Comparison of ENCODE assay signal across 8 cellular contexts in genomic region chr11:65859812-65860277, GRCh38. TPM values are rescaled to one million over a fixed set of nuclear protein-coding genes. Genes with fewer than 3 reads are reported as not detected.
DNase-seq lines count a peak whose midpoint lies in the region; ATAC-seq and TF ChIP-seq lines count a peak whose summit lies in the region.

No MANE protein-coding gene starts in this region.

- peak overlapping the region; percentile 91 for H3K4me3 Mint-ChIP-seq in activated CD4-positive, alpha-beta T cell treated with anti-CD3 and anti-CD28 coated beads for 36 hours

- CTCF ChIA-PET in activated CD4-positive, alpha-beta T cell treated with anti-CD3 and anti-CD28 coated beads for 36 hours (lab: Charles Lee) = interaction anchor here (0.6 to 6.6 kb wide), 42 partner anchors 8 to 522 kb away, joined by 3 to 210 read pairs (median 4); partner anchors contain the start of genes BANF1, BRMS1, CCDC85B and CTSW

- no peak for TF ChIP-seq EP300 in sigmoid colon (IDR thresholded peaks at IDR 0.05)

- peak; percentile 4 for ATAC-seq in activated CD4-positive, alpha-beta T cell treated with anti-CD3 and anti-CD28 coated beads for 36 hours
- no peak for ATAC-seq in HG03280 (IDR thresholded peaks at IDR 0.05; ENCODE audit: unreplicated experiment)
- no peak for ATAC-seq in GM21825 (IDR thresholded peaks at IDR 0.05; ENCODE audit: unreplicated experiment)
- no peak for ATAC-seq in HG02852 (IDR thresholded peaks at IDR 0.05; ENCODE audit: unreplicated experiment)

- H2AFZ ChIP-seq in fibroblast of lung (ENCODE audit: low read length) = no peak overlapping the region

- H3K4me2 ChIP-seq in fibroblast of lung (ENCODE audit: extremely low read depth, insufficient read depth, low read length) = peak overlapping the region; percentile 73

- H3K27me3 ChIP-seq in fibroblast of lung (ENCODE audit: control insufficient read depth, insufficient read depth, low read length) (no peaks in the 10 kb centered on the region), sigmoid colon (no peaks in the 10 kb centered on the region)

- H3K4me1 Mint-ChIP-seq in activated CD4-positive, alpha-beta T cell treated with anti-CD3 and anti-CD28 coated beads for 36 hours = peaks cover 36% of the 10 kb centered on the region

- H3K4me1 ChIP-seq in fibroblast of lung (ENCODE audit: control insufficient read depth, extremely low read depth, insufficient read depth, low read length) (peaks cover 28% of the 10 kb centered on the region), sigmoid colon (peaks cover 0 to 60% (median 46%) of the 10 kb centered on the region in 4 donors)

- no peak for TF ChIP-seq POLR2A in sigmoid colon (IDR thresholded peaks at IDR 0.05)

- H3K36me3 Mint-ChIP-seq in activated CD4-positive, alpha-beta T cell treated with anti-CD3 and anti-CD28 coated beads for 36 hours (ENCODE audit: low read depth) = peaks cover 45% of the 10 kb centered on the region

- H3K27ac ChIP-seq in fibroblast of lung (ENCODE audit: insufficient read depth, low read length) (peak overlapping the region; percentile 98), sigmoid colon (peak overlapping the region; percentile 89 to 99 (median 95))

- H3K36me3 ChIP-seq in fibroblast of lung (ENCODE audit: control insufficient read depth, insufficient read depth, low read length) (peaks cover 44% of the 10 kb centered on the region), sigmoid colon (peaks cover 23 to 47% (median 44%) of the 10 kb centered on the region in 4 donors)

- no peaks in the 10 kb centered on the region for H3K9me3 Mint-ChIP-seq in activated CD4-positive, alpha-beta T cell treated with anti-CD3 and anti-CD28 coated beads for 36 hours (ENCODE audit: low read depth)

- peak overlapping the region; percentile 99 for H3K27ac Mint-ChIP-seq in activated CD4-positive, alpha-beta T cell treated with anti-CD3 and anti-CD28 coated beads for 36 hours

- DNase-seq in activated CD4-positive, alpha-beta T cell treated with anti-CD3 and anti-CD28 coated beads for 36 hours = no peak
- DNase-seq in activated CD4-positive, alpha-beta T cell treated with anti-CD3 and anti-CD28 coated beads for 1 hour = no peak
- DNase-seq in SW480 (ENCODE audit: low spot score) (peak; percentile 49), fibroblast of lung (ENCODE audit: low read depth in 2 of 2) (no peak), sigmoid colon (no peak)

- H3K9ac ChIP-seq in fibroblast of lung (ENCODE audit: insufficient read depth, low read length) = peak overlapping the region; percentile 94

- intact Hi-C loops in activated CD4-positive, alpha-beta T cell treated with anti-CD3 and anti-CD28 coated beads for 36 hours (cut with DNase I, micrococcal nuclease) = loop anchor here (1.0 to 5.0 kb wide), 22 partner anchors 13 to 1619 kb away; partner anchors contain the start of genes BANF1 (in 2 of the 2), EIF1AD (in 2 of the 2), FIBP (in 2 of the 2) and ZNRD2 (in 2 of the 2)
- intact Hi-C loops in sigmoid colon (cut with DNase I) = loop anchor here (5.0 kb wide), 2 partner anchors 57 to 288 kb away; partner anchors contain the start of genes C11orf68, DRAP1, FAM89B and ZNRD2

- H3K9me3 ChIP-seq in fibroblast of lung (ENCODE audit: control insufficient read depth, insufficient read depth, low read depth, low read length) = no peaks in the 10 kb centered on the region
- no peaks in the 10 kb centered on the region for H3K9me3 ChIP-seq in sigmoid colon

- peaks cover 6% of the 10 kb centered on the region for H4K20me1 ChIP-seq in fibroblast of lung (ENCODE audit: control insufficient read depth, extremely low read depth, insufficient read depth, low read length)

- peaks cover 63% of the 10 kb centered on the region for H3K79me2 ChIP-seq in fibroblast of lung (ENCODE audit: control insufficient read depth, insufficient read depth, low read length)

- peak overlapping the region; percentile 90 to 99 (median 96) for H3K4me3 ChIP-seq in fibroblast of lung (replicated peaks in 1 of 4; ENCODE audit: control extremely low read depth in 1 of 4, insufficient read depth in 1 of 4, low read depth in 3 of 4, low read length in 4 of 4)
- H3K4me3 ChIP-seq in sigmoid colon = peak overlapping the region; percentile 79 to 98 (median 90)

- 2 to 10% methylated on average over 16 of the region's 16 CpGs for WGBS in sigmoid colon, 2 donors

- no peaks in the 10 kb centered on the region for H3K27me3 Mint-ChIP-seq in activated CD4-positive, alpha-beta T cell treated with anti-CD3 and anti-CD28 coated beads for 36 hours

- no peak for TF ChIP-seq CTCF in fibroblast of lung (conservative IDR thresholded peaks at IDR 0.05 in 1 of 2, IDR thresholded peaks at IDR 0.05 in 1 of 2; ENCODE audit: low read depth in 1 of 2, low read length in 2 of 2)
- no peak for TF ChIP-seq CTCF in sigmoid colon (IDR thresholded peaks at IDR 0.05)

- POLR2A ChIA-PET in activated CD4-positive, alpha-beta T cell treated with anti-CD3 and anti-CD28 coated beads for 36 hours (lab: Charles Lee) = interaction anchor here (0.8 to 2.8 kb wide), 14 partner anchors 9 to 245 kb away, joined by 3 to 68 read pairs (median 6); partner anchors contain the start of genes AP5B1, CCDC85B, FIBP and KAT5

RNA-seq across cellular contexts. Expression of gene MUS81, which starts 0.4 kb away (rescaled TPM):
- total RNA-seq in activated CD4-positive, alpha-beta T cell treated with anti-CD3 and anti-CD28 coated beads for 36 hours = 10 to 100 TPM; 59.2 to 67.8 TPM
- total RNA-seq in fibroblast of lung = 38.8 and 56.8 TPM in 2 replicates
- polyA plus RNA-seq in fibroblast of lung = 18.7 and 23.6 TPM in 2 replicates
- polyA plus RNA-seq in fibroblast of lung (2012) = 38.4 and 38.7 TPM in 2 replicates
- 35.5 and 62.4 TPM in 2 replicates for polyA minus RNA-seq in fibroblast of lung (ENCODE audit: low replicate concordance)
- total RNA-seq in sigmoid colon = 10 to 100 TPM; 42.1 to 54.2 (median 45.2) TPM
- 10 to 100 TPM; 33.5 to 61.8 (median 36.0) TPM for polyA plus RNA-seq in sigmoid colon

RNA-seq across cellular contexts. Expression of gene CFL1, which starts 1.9 kb away (rescaled TPM):
- 1,000 to 10,000 TPM in 1 of 2 experiments, 100 to 1,000 TPM in 1; 888 to 1,074 TPM for total RNA-seq in activated CD4-positive, alpha-beta T cell treated with anti-CD3 and anti-CD28 coated beads for 36 hours
- total RNA-seq in fibroblast of lung (486 and 680 TPM in 2 replicates), sigmoid colon (100 to 1,000 TPM; 428 to 506 (median 487) TPM)
- polyA plus RNA-seq in fibroblast of lung (1,603 and 2,451 TPM in 2 replicates), sigmoid colon (1,000 to 10,000 TPM; 1,456 to 2,165 (median 1,757) TPM)
- polyA plus RNA-seq in fibroblast of lung (2012) = 1,587 and 2,309 TPM in 2 replicates
- polyA minus RNA-seq in fibroblast of lung (ENCODE audit: low replicate concordance) = 2,086 and 2,396 TPM in 2 replicates

RNA-seq across cellular contexts. Expression of gene EFEMP2, which starts 12.8 kb away (rescaled TPM):
- total RNA-seq in activated CD4-positive, alpha-beta T cell treated with anti-CD3 and anti-CD28 coated beads for 36 hours = 10 to 100 TPM; 20.2 to 23.4 TPM
- total RNA-seq in fibroblast of lung (48.0 and 74.0 TPM in 2 replicates), sigmoid colon (100 to 1,000 TPM in 2 of 4 donors, 10 to 100 TPM in 2; 71.7 to 120 (median 97.3) TPM)
- polyA plus RNA-seq in fibroblast of lung (156 and 161 TPM in 2 replicates), sigmoid colon (10 to 100 TPM in 2 of 3 donors, 1 to 10 TPM in 1; 8.6 to 24.0 (median 19.4) TPM)
- 183 and 220 TPM in 2 replicates for polyA plus RNA-seq in fibroblast of lung (2012)
- polyA minus RNA-seq in fibroblast of lung (ENCODE audit: low replicate concordance) = 196 and 270 TPM in 2 replicates

RNA-seq across cellular contexts. Expression of gene CTSW, which starts 19.8 kb away (rescaled TPM):
- 1 to 10 TPM; 1.7 TPM for total RNA-seq in activated CD4-positive, alpha-beta T cell treated with anti-CD3 and anti-CD28 coated beads for 36 hours
- not detected in 2 replicates for total RNA-seq in fibroblast of lung
- polyA plus RNA-seq in fibroblast of lung = 0.10 TPM in 1 of 2 replicates, not detected in the other
- polyA plus RNA-seq in fibroblast of lung (2012) = 0.09 TPM in 1 of 2 replicates, not detected in the other
- polyA minus RNA-seq in fibroblast of lung (ENCODE audit: low replicate concordance) = 0.30 TPM in 1 of 2 replicates, not detected in the other
- under 1 TPM in 1 of 4 donors, not detected in 3; 0.82 TPM for total RNA-seq in sigmoid colon
- 1 to 10 TPM in 2 of 3 donors, not detected in 1; 2.3 to 3.1 TPM for polyA plus RNA-seq in sigmoid colon

RNA-seq across cellular contexts. Expression of gene SNX32, which starts 26.1 kb away (rescaled TPM):
- 1 to 10 TPM; 2.9 to 3.0 TPM for total RNA-seq in activated CD4-positive, alpha-beta T cell treated with anti-CD3 and anti-CD28 coated beads for 36 hours
- total RNA-seq in fibroblast of lung (2.3 and 3.1 TPM in 2 replicates), sigmoid colon (1 to 10 TPM in 1 of 4 donors, under 1 TPM in 3; 0.27 to 1.2 (median 0.63) TPM)
- polyA plus RNA-seq in fibroblast of lung (0.33 and 0.66 TPM in 2 replicates), sigmoid colon (1 to 10 TPM in 1 of 3 donors, under 1 TPM in 1, not detected in 1; 0.69 to 1.5 TPM)
- 0.36 and 1.2 TPM in 2 replicates for polyA plus RNA-seq in fibroblast of lung (2012)
- 1.5 TPM in 1 of 2 replicates, not detected in the other for polyA minus RNA-seq in fibroblast of lung (ENCODE audit: low replicate concordance)
